Comparison of ENCODE assay signal across 29 cellular contexts in genomic region chr1:229685149-229685548, GRCh38.
"Had no signal": no experiment of that assay in that cellular context is flagged by ENCODE, and none has a peak within 500 bp of the region (broad histone marks: within the 10 kb centered on the region; RNA-seq: fewer than 3 reads in every experiment).

No MANE protein-coding gene starts in this region.

- H3K27me3 ChIP-seq: stomach, suprapubic skin, testis, thyroid gland, tibial nerve, transverse colon, upper lobe of left lung, upper lobe of right lung, uterus, vagina had no signal

- H3K4me3 ChIP-seq: stomach, suprapubic skin, testis, thoracic aorta, thyroid gland, tibial artery, tibial nerve, transverse colon, upper lobe of left lung, upper lobe of right lung, uterus, vagina had no signal

- H3K27ac ChIP-seq: stomach, suprapubic skin, testis, thoracic aorta, thyroid gland, tibial artery, tibial nerve, transverse colon, upper lobe of left lung, upper lobe of right lung, uterus, vagina had no signal

- H3K27ac Mint-ChIP-seq: stimulated activated effector memory CD8-positive, alpha-beta T cell treated with anti-CD3 and anti-CD28 coated beads, Interleukin-12 subunit alpha, Interleukin-12 subunit beta, amount 100 ng/mL, for 72 hours; stimulated activated memory B cell treated with anti-CD40 and anti-IgM and Interleukin-4, amounts not matched to agents 10 μg/mL and 1 μg/mL and 100 μg/mL, for 72 hours; stimulated activated naive B cell treated with anti-CD40 and anti-IgM and Interleukin-4, amounts not matched to agents 10 μg/mL and 1 μg/mL and 100 μg/mL, for 72 hours; stimulated activated naive CD8-positive, alpha-beta T cell treated with anti-CD3 and anti-CD28 coated beads, Interleukin-15, amount 100 ng/mL, for 72 hours; stimulated activated naive CD8-positive, alpha-beta T cell treated with anti-CD3 and anti-CD28 coated beads, Interleukin-15, Interleukin-2, amounts not matched to agents 100 ng/mL and 50 ng/mL, for 24 hours; type B pancreatic cell had no signal

- DNase-seq: stimulated activated CD4-positive, alpha-beta T cell treated with anti-CD3 and anti-CD28 coated beads, Interleukin-2, amount 100 ng/mL, for 48 hours; stimulated activated CD4-positive, alpha-beta T cell treated with anti-CD3 and anti-CD28 coated beads, Interleukin-4, amount 100 ng/mL, for 1 hour; stimulated activated CD4-positive, alpha-beta T cell treated with anti-CD3 and anti-CD28 coated beads, Interleukin-4, amount 100 ng/mL, for 24 hours; stimulated activated CD4-positive, alpha-beta T cell treated with anti-CD3 and anti-CD28 coated beads, Interleukin-4, amount 100 ng/mL, for 4 hours; stimulated activated CD8-positive, alpha-beta memory T cell treated with anti-CD3 and anti-CD28 coated beads, Interleukin-4, amount 100 ng/mL, for 48 hours; stimulated activated naive B cell treated with anti-CD40 and anti-IgM and Interleukin-4, amounts not matched to agents 10 μg/mL and 1 μg/mL and 100 μg/mL, for 72 hours; stimulated activated naive CD4-positive, alpha-beta T cell; stimulated activated naive CD4-positive, alpha-beta T cell treated with Interleukin-2 at 50 U/mL for 16 hours; stimulated activated naive CD8-positive, alpha-beta T cell treated with anti-CD3 and anti-CD28 coated beads, Interleukin-15, amount 100 ng/mL, for 72 hours; stimulated activated naive CD8-positive, alpha-beta T cell treated with anti-CD3 and anti-CD28 coated beads, Interleukin-15, Interleukin-2, amounts not matched to agents 100 U/mL and 50 U/mL, for 24 hours; stomach; substantia nigra; testis; thyroid gland; tibial artery; transverse colon; trophoblast cell; upper lobe of left lung; upper lobe of right lung; uterus had no signal

- FAIRE-seq: urothelium cell line had no signal

- H3K4me1 ChIP-seq: stomach, suprapubic skin, testis, thyroid gland, tibial artery, tibial nerve, transverse colon, upper lobe of left lung, upper lobe of right lung, uterus, vagina had no signal

- H3K4me3 Mint-ChIP-seq: stimulated activated effector memory CD8-positive, alpha-beta T cell treated with anti-CD3 and anti-CD28 coated beads, Interleukin-12 subunit alpha, Interleukin-12 subunit beta, amount 100 ng/mL, for 72 hours; stimulated activated memory B cell treated with anti-CD40 and anti-IgM and Interleukin-4, amounts not matched to agents 10 μg/mL and 1 μg/mL and 100 μg/mL, for 72 hours; stimulated activated naive B cell treated with anti-CD40 and anti-IgM and Interleukin-4, amounts not matched to agents 10 μg/mL and 1 μg/mL and 100 μg/mL, for 72 hours; stimulated activated naive CD8-positive, alpha-beta T cell treated with anti-CD3 and anti-CD28 coated beads, Interleukin-15, amount 100 ng/mL, for 72 hours; stimulated activated naive CD8-positive, alpha-beta T cell treated with anti-CD3 and anti-CD28 coated beads, Interleukin-15, Interleukin-2, amounts not matched to agents 100 ng/mL and 50 ng/mL, for 24 hours; type B pancreatic cell had no signal

- H3K27me3 Mint-ChIP-seq: stimulated activated naive B cell treated with anti-CD40 and anti-IgM and Interleukin-4, amounts not matched to agents 10 μg/mL and 1 μg/mL and 100 μg/mL, for 72 hours; stimulated activated naive CD8-positive, alpha-beta T cell treated with anti-CD3 and anti-CD28 coated beads, Interleukin-15, amount 100 ng/mL, for 72 hours; type B pancreatic cell had no signal

- H3K4me1 Mint-ChIP-seq: stimulated activated effector memory CD8-positive, alpha-beta T cell treated with anti-CD3 and anti-CD28 coated beads, Interleukin-12 subunit alpha, Interleukin-12 subunit beta, amount 100 ng/mL, for 72 hours; stimulated activated memory B cell treated with anti-CD40 and anti-IgM and Interleukin-4, amounts not matched to agents 10 μg/mL and 1 μg/mL and 100 μg/mL, for 72 hours; stimulated activated naive B cell treated with anti-CD40 and anti-IgM and Interleukin-4, amounts not matched to agents 10 μg/mL and 1 μg/mL and 100 μg/mL, for 72 hours; stimulated activated naive CD8-positive, alpha-beta T cell treated with anti-CD3 and anti-CD28 coated beads, Interleukin-15, amount 100 ng/mL, for 72 hours had no signal

- H3K9me3 ChIP-seq: testis, thyroid gland, tibial artery, upper lobe of right lung, uterus, vagina had no signal

- H3K36me3 ChIP-seq: stomach, suprapubic skin, thoracic aorta, thyroid gland, tibial artery, tibial nerve, transverse colon, upper lobe of left lung, upper lobe of right lung, uterus, vagina had no signal
